8 cellular contexts compared by ENCODE assay signal in genomic region chr13:23921451-23921888, GRCh38. TPM values are rescaled to one million over a fixed set of nuclear protein-coding genes. Genes with fewer than 3 reads are reported as not detected.
DNase-seq lines count a peak whose midpoint lies in the region; ATAC-seq and TF ChIP-seq lines count a peak whose summit lies in the region.

No MANE protein-coding gene starts in this region.

- H3K9me3 ChIP-seq in ovary, result no peaks in the 10 kb centered on the region

- intact Hi-C loops in ovary (cut with DNase I), result loop anchor here in 3 of 4 donors (5.0 to 10.0 kb wide), 2 partner anchors 296 to 303 kb away; no protein-coding TSS in a partner anchor

- H3K27me3 ChIP-seq in ovary, result no peaks in the 10 kb centered on the region

- DNase-seq in GM04503 (ENCODE audit: low read depth) (peak; percentile 27), LHCN-M2 (ENCODE audit: low read depth) (peak; percentile 62), SK-N-DZ (ENCODE audit: low spot score) (peak; percentile 31), fibroblast of pulmonary artery (ENCODE audit: low read depth) (peak; percentile 75), ovary (no peak), activated T-cell treated with anti-CD3 and anti-CD28 coated beads for 4 hours (no peak)
- no peak for DNase-seq in effector CD4-positive, alpha-beta T cell

- H3K27ac ChIP-seq in ovary, result no peak overlapping the region

- no peak for TF ChIP-seq POLR2A in ovary (IDR thresholded peaks at IDR 0.05)

- no peak for ATAC-seq in HG03159 (IDR thresholded peaks at IDR 0.05; ENCODE audit: unreplicated experiment)

- H3K4me3 ChIP-seq in fibroblast of pulmonary artery (replicated peaks; ENCODE audit: low read depth, low read length), result no peak overlapping the region
- no peak overlapping the region for H3K4me3 ChIP-seq in ovary

- no peak for TF ChIP-seq EP300 in ovary (IDR thresholded peaks at IDR 0.05)

- no peaks in the 10 kb centered on the region for H3K4me1 ChIP-seq in ovary (ENCODE audit: insufficient read depth)

- TF ChIP-seq CTCF in fibroblast of pulmonary artery (IDR thresholded peaks at IDR 0.05; ENCODE audit: low read length, missing control alignments) (peak; percentile 68), ovary (IDR thresholded peaks at IDR 0.05) (peak in 2 of 3 donors; percentile 16 to 21)

- H3K36me3 ChIP-seq in ovary, result no peaks in the 10 kb centered on the region

- 1 to 5% (median 4%) methylated on average over 2 of the region's 2 CpGs for WGBS in ovary, 3 donors

RNA-seq across cellular contexts. Expression of gene C1QTNF9B, which starts 24.2 kb away (rescaled TPM):
- total RNA-seq in LHCN-M2 (2014; rRNA removed) (not detected in 2 replicates), ovary (under 1 TPM in 1 of 7 donors, not detected in 6; 0.32 TPM)
- not detected for polyA plus RNA-seq in LHCN-M2 (2012)
- not detected in 2 replicates for polyA plus RNA-seq in SK-N-DZ (2014; cell fraction: cytosol; rRNA removed)
- not detected in 2 replicates for polyA plus RNA-seq in SK-N-DZ (2014; cell fraction: nucleus; rRNA removed)
- under 1 TPM; 0.11 to 0.52 TPM for polyA plus RNA-seq in ovary

RNA-seq across cellular contexts. Expression of gene MIPEP, which starts 32.3 kb away (rescaled TPM):
- total RNA-seq in LHCN-M2 (2014; rRNA removed) (33.9 and 39.7 TPM in 2 replicates), ovary (10 to 100 TPM in 6 of 7 donors, 1 to 10 TPM in 1; 8.8 to 18.8 (median 12.9) TPM)
- polyA plus RNA-seq in LHCN-M2 (2012), result 31.7 TPM
- polyA plus RNA-seq in SK-N-DZ (2014; cell fraction: cytosol; rRNA removed), result 11.9 and 14.7 TPM in 2 replicates
- polyA plus RNA-seq in SK-N-DZ (2014; cell fraction: nucleus; rRNA removed), result 14.6 TPM in 2 replicates
- 10 to 100 TPM in 1 of 2 donors, 1 to 10 TPM in 1; 7.1 to 16.3 TPM for polyA plus RNA-seq in ovary

Comparison
In these comparisons a context has a peak if more than half of its experiments do, and no peak if none do; other contexts are left out.
1. DNase-seq: peak in GM04503 (single experiment), LHCN-M2 (single experiment), SK-N-DZ (single experiment) and fibroblast of pulmonary artery (single experiment); none in ovary (0 of 5), effector CD4-positive, alpha-beta T cell (single experiment) and activated T-cell treated with anti-CD3 and anti-CD28 coated beads for 4 hours (single experiment).